ENCODE assay signal across 11 cellular contexts in the genomic region with DNA sequence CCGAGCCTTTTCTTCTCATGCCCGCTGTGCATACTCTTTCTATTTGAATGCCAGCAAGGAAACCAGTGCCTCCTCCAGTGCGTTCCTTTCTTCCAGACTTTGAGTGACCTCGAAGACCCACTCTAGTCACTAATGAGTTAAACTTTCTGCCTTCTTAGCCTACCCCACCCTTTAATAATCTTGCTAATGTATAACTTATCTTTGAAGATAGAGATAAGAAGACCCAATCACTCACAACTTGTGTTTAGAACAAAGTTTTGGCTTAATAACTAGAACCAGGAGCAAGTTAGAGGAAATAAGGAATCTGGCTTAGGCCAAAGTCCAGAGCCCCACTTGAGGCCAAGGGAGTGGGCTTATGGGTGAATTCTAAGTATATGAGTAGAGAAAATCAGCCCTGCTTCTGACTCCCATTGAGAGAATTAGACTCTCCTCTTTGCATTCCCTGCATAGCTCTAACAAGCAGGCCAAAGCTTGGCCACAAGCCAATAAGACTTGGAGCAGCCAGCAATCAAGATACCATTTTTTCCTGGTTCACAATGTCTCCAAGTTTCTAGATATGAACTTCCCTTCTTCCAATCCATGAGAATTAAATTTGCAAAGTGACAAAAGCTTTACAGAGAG.
DNase-seq lines count a peak whose midpoint lies in the region; ATAC-seq, FAIRE-seq and TF ChIP-seq lines count a peak whose summit lies in the region.
"Had no signal": no experiment of that assay in that cellular context is flagged by ENCODE, and none has a peak within 500 bp of the region (broad histone marks: within the 10 kb centered on the region; RNA-seq: fewer than 3 reads in every experiment).

No MANE protein-coding gene starts in this region.

- no peak overlapping the region for H4K91ac ChIP-seq in IMR-90 (ENCODE audit: insufficient read depth, low read depth, low read length)

- H2BK120ac ChIP-seq in IMR-90 (ENCODE audit: low read depth, low read length): peak overlapping the region; percentile 42; the same call in 1 of the 2 replicates

- dilution Hi-C loops in IMR-90 (cut with HindIII; ENCODE audit: low sequenced_read_pairs, unreplicated experiment): no loop called here
- dilution Hi-C loops in keratinocyte (cut with MboI; ENCODE audit: extremely low pct_ligation_motif_present, low sequenced_read_pairs): no loop called here

- H3K4me3 ChIP-seq in IMR-90 (ENCODE audit: insufficient read depth, low read depth, low read length): no peak overlapping the region
- H3K4me3 ChIP-seq in choroid plexus epithelial cell (ENCODE audit: low read depth, low read length): no peak overlapping the region
- no peak overlapping the region for H3K4me3 ChIP-seq in keratinocyte (ENCODE audit: control insufficient read depth in 2 of 3, extremely low read depth in 1 of 3, insufficient read depth in 2 of 3, low read depth in 1 of 3, low read length in 3 of 3)
- H3K4me3 ChIP-seq in thoracic aorta: no peak overlapping the region

- H3K14ac ChIP-seq in IMR-90 (replicated peaks; ENCODE audit: low read depth, low read length): no peak overlapping the region

- H2BK5ac ChIP-seq in IMR-90 (ENCODE audit: low read depth, low read length, poor library complexity, severe bottlenecking): no peak overlapping the region

- no peak overlapping the region for H2AK9ac ChIP-seq in IMR-90 (replicated peaks; ENCODE audit: low read depth, low read length, poor library complexity)

- no peak overlapping the region for H3K23ac ChIP-seq in IMR-90 (ENCODE audit: low read depth, low read length)

- TF ChIP-seq POLR2A in IMR-90 (IDR thresholded peaks at IDR 0.05; ENCODE audit: low read depth, low read length): no peak

- H2AFZ ChIP-seq in IMR-90 (replicated peaks; ENCODE audit: low read length, poor library complexity) (no peak overlapping the region), keratinocyte (ENCODE audit: control insufficient read depth, low read length) (peak overlapping the region; percentile 4)

- intact Hi-C loops in IMR-90 (cut with micrococcal nuclease): loop anchor here (2.0 kb wide), 1 partner anchor 181 kb away; a partner anchor contains a TSS

- H3K4ac ChIP-seq in IMR-90 (ENCODE audit: low read depth, low read length): no peak overlapping the region

- H2AK5ac ChIP-seq in IMR-90 (ENCODE audit: low read depth, low read length): no peak overlapping the region

- WGBS in IMR-90 (ENCODE audit: extremely low coverage in 2 of 2, insufficient read length in 1 of 2), 2 experiments: no CpG with 5 or more reads among the region's 4 CpGs

- H3K56ac ChIP-seq in IMR-90 (ENCODE audit: extremely low read depth, insufficient read depth, low read length): no peak overlapping the region

- CTCF ChIA-PET in IMR-90 (lab: Yijun Ruan, JAX): interaction anchor here (0.6 kb wide), 2 partner anchors 455 to 1894 kb away, joined by 4 to 8 read pairs; no protein-coding TSS in a partner anchor

- peak; percentile 32 for FAIRE-seq in keratinocyte (lab: Jason Lieb, UNC)
- FAIRE-seq: endometrium had no signal

- H2BK20ac ChIP-seq in IMR-90 (ENCODE audit: low read depth, low read length): no peak overlapping the region

- in situ Hi-C loops in IMR-90 (cut with MboI; ENCODE audit: low sequenced_read_pairs): no loop called here

- H4K8ac ChIP-seq in IMR-90 (ENCODE audit: low read depth in 2 of 2, low read length in 2 of 2): peak overlapping the region in 1 of 2 experiments; percentile 30; a peak in 1 of 4 replicates

- H2BK15ac ChIP-seq in IMR-90 (ENCODE audit: low read depth, low read length): no peak overlapping the region

- peak; percentile 54 for DNase-seq in IMR-90
- DNase-seq in choroid plexus epithelial cell (ENCODE audit: low read depth): peak; percentile 85
- no peak for DNase-seq in keratinocyte (ENCODE audit: low read depth, low spot score)
- peak; percentile 19 for DNase-seq in thoracic aorta (ENCODE audit: low spot score)
- no peak for DNase-seq in SW480 (ENCODE audit: low spot score)
- no peak for DNase-seq in NCI-H146 (lab: John Stamatoyannopoulos, UW)
- DNase-seq: activated naive CD8-positive, alpha-beta T cell treated with anti-CD3 and anti-CD28 coated beads, Interleukin-2, amount 10 ng/mL, durations not matched to agents 7 days and 5 days; DMS79 had no signal

- peak; percentile 73 for ATAC-seq in IMR-90 (ENCODE audit: low read depth)
- ATAC-seq in thoracic aorta (ENCODE audit: insufficient number of reproducible peaks, low FRiP score, low read depth): no peak
- ATAC-seq in HG03521 (IDR thresholded peaks at IDR 0.05; ENCODE audit: unreplicated experiment): no peak

- H4K5ac ChIP-seq in IMR-90 (ENCODE audit: low read depth, low read length): no peak overlapping the region; the same call in 1 of the 2 replicates

- TF ChIP-seq CTCF in IMR-90 (conservative IDR thresholded peaks at IDR 0.05; ENCODE audit: low read depth, low read length) (no peak), choroid plexus epithelial cell (conservative IDR thresholded peaks at IDR 0.05; ENCODE audit: low read depth, low read length) (no peak), keratinocyte (optimal IDR thresholded peaks at IDR 0.05 in 1 of 3, IDR thresholded peaks at IDR 0.05 in 1 of 3, conservative IDR thresholded peaks at IDR 0.05 in 1 of 3; ENCODE audit: extremely low read depth in 1 of 3, insufficient read depth in 2 of 3, low read length in 3 of 3) (no peak), thoracic aorta (IDR thresholded peaks at IDR 0.05) (no peak)

- H3K9me1 ChIP-seq in IMR-90 (ENCODE audit: insufficient read depth, low read length): no peaks in the 10 kb centered on the region
- H3K9me1 ChIP-seq in keratinocyte (ENCODE audit: control insufficient read depth, extremely low read depth, insufficient read depth, low read length): no peaks in the 10 kb centered on the region

- no peaks in the 10 kb centered on the region for H4K20me1 ChIP-seq in IMR-90 (ENCODE audit: insufficient read depth, low read length)
- no peaks in the 10 kb centered on the region for H4K20me1 ChIP-seq in keratinocyte (ENCODE audit: control insufficient read depth, extremely low read depth, insufficient read depth, low read length)

- no peak for TF ChIP-seq RAD21 in IMR-90 (IDR thresholded peaks at IDR 0.05; ENCODE audit: low read length)

- H3K27me3 ChIP-seq in IMR-90 (ENCODE audit: control insufficient read depth, insufficient read depth, low read length): no peaks in the 10 kb centered on the region
- no peaks in the 10 kb centered on the region for H3K27me3 ChIP-seq in keratinocyte (ENCODE audit: control insufficient read depth, extremely low read depth, insufficient read depth, low read length)
- no peaks in the 10 kb centered on the region for H3K27me3 ChIP-seq in thoracic aorta (replicated peaks; ENCODE audit: insufficient read depth)

- BruUV-seq in IMR-90 (replicated peaks; lab: Mats Ljungman, UMichigan): no TSS peak

- H3K18ac ChIP-seq in IMR-90 (ENCODE audit: low read depth, low read length): 0 out of 2 replicates have a peak overlapping the region, but pooled peaks have one; percentile 9

- no peaks in the 10 kb centered on the region for H3K79me1 ChIP-seq in IMR-90 (ENCODE audit: low read depth in 1 of 2, low read length in 2 of 2)

- no peak overlapping the region for H3K9ac ChIP-seq in IMR-90 (ENCODE audit: low read depth, low read length)
- H3K9ac ChIP-seq in keratinocyte (ENCODE audit: control insufficient read depth, extremely low read depth, insufficient read depth, low read length): no peak overlapping the region

- H3K79me2 ChIP-seq in keratinocyte (ENCODE audit: control insufficient read depth, insufficient read depth, low read length): no peaks in the 10 kb centered on the region

- H3K4me1 ChIP-seq in IMR-90 (ENCODE audit: control insufficient read depth, insufficient read depth, low read length) (peaks cover 6% of the 10 kb centered on the region; the same call in 1 of the 2 replicates), keratinocyte (ENCODE audit: control insufficient read depth, extremely low read depth, insufficient read depth, low read length) (peaks cover 21% of the 10 kb centered on the region), thoracic aorta (ENCODE audit: control insufficient read depth in 1 of 2, low read depth in 2 of 2) (peaks cover 12 to 42% of the 10 kb centered on the region in 2 donors)

- H3K4me2 ChIP-seq in IMR-90 (ENCODE audit: low read depth, low read length) (no peak overlapping the region), keratinocyte (ENCODE audit: control insufficient read depth, extremely low read depth, insufficient read depth, low read depth, low read length) (no peak overlapping the region)

- POLR2A ChIA-PET in IMR-90 (lab: Charles Lee; ENCODE audit: unreplicated experiment): no interaction called here

- H3K9me3 ChIP-seq in IMR-90 (ENCODE audit: control insufficient read depth, insufficient read depth, low read length) (no peaks in the 10 kb centered on the region), keratinocyte (ENCODE audit: control insufficient read depth, low read depth, low read length) (no peaks in the 10 kb centered on the region), thoracic aorta (no peaks in the 10 kb centered on the region)

- H3K27ac ChIP-seq in IMR-90 (ENCODE audit: insufficient read depth, low read length): no peak overlapping the region
- H3K27ac ChIP-seq in keratinocyte (ENCODE audit: control insufficient read depth, insufficient read depth, low read length): no peak overlapping the region
- H3K27ac ChIP-seq in thoracic aorta: peak overlapping the region; percentile 62 to 75
- H3K27ac ChIP-seq: RWPE1 had no signal

- H3K36me3 ChIP-seq in IMR-90 (ENCODE audit: control insufficient read depth, insufficient read depth, low read length) (no peaks in the 10 kb centered on the region), keratinocyte (ENCODE audit: control insufficient read depth in 2 of 2, extremely low read depth in 1 of 2, insufficient read depth in 2 of 2, low read length in 2 of 2) (no peaks in the 10 kb centered on the region), thoracic aorta (no peaks in the 10 kb centered on the region)

TF ChIP-seq in IMR-90, 13 proteins besides CTCF, POLR2A, EP300 and RAD21:
- TF ChIP-seq, protein P1, sequence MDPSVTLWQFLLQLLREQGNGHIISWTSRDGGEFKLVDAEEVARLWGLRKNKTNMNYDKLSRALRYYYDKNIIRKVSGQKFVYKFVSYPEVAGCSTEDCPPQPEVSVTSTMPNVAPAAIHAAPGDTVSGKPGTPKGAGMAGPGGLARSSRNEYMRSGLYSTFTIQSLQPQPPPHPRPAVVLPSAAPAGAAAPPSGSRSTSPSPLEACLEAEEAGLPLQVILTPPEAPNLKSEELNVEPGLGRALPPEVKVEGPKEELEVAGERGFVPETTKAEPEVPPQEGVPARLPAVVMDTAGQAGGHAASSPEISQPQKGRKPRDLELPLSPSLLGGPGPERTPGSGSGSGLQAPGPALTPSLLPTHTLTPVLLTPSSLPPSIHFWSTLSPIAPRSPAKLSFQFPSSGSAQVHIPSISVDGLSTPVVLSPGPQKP (IDR thresholded peaks at IDR 0.05; ENCODE audit: borderline replicate concordance, low read depth, low read length): no peak

Comparison
In these comparisons a context has a peak if more than half of its experiments do, and no peak if none do; other contexts are left out.
1. DNase-seq: peak in IMR-90 (single experiment), choroid plexus epithelial cell (single experiment) and thoracic aorta (single experiment); none in keratinocyte (single experiment), SW480 (single experiment) and NCI-H146 (single experiment).
2. H3K27ac ChIP-seq: peak in thoracic aorta (2 of 2); none in IMR-90 (single experiment) and keratinocyte (single experiment).